In genomic region chr19:14081797-14082674, GRCh38 we compare ENCODE assay signal across 8 cellular contexts. TPM values are rescaled to one million over a fixed set of nuclear protein-coding genes. Genes with fewer than 3 reads are reported as not detected.
DNase-seq lines count a peak whose midpoint lies in the region; ATAC-seq, FAIRE-seq and TF ChIP-seq lines count a peak whose summit lies in the region.

No MANE protein-coding gene starts in this region.

- POLR2A ChIA-PET in activated CD4-positive, alpha-beta T cell treated with anti-CD3 and anti-CD28 coated beads, Interleukin-2, amount 10 ng/mL, durations not matched to agents 7 days and 5 days (lab: Charles Lee), result interaction anchor here (0.6 kb wide), 1 partner anchor 322 kb away, joined by 5 read pairs; no protein-coding TSS in a partner anchor

- H3K14ac ChIP-seq in trophoblast cell (ENCODE audit: low read length), result peak overlapping the region; percentile 85

- ATAC-seq in HG02973 (IDR thresholded peaks at IDR 0.05; ENCODE audit: unreplicated experiment), result peak; percentile 14

- H3K4me2 ChIP-seq in trophoblast cell (ENCODE audit: low read length), result peak overlapping the region; percentile 96

- H3K4me3 ChIP-seq in fibroblast of the aortic adventitia (ENCODE audit: low read depth, low read length) (peak overlapping the region; percentile 78), trophoblast cell (ENCODE audit: low read depth, low read length) (peak overlapping the region; percentile 86)

- CTCF ChIA-PET in activated CD4-positive, alpha-beta T cell treated with anti-CD3 and anti-CD28 coated beads, Interleukin-2, amount 10 ng/mL, durations not matched to agents 7 days and 5 days (lab: Charles Lee), result interaction anchor here (0.6 to 2.7 kb wide), 7 partner anchors 9 to 1474 kb away, joined by 3 to 14 read pairs (median 6); partner anchors contain the start of genes ASF1B and MISP3

- H3K36me3 Mint-ChIP-seq in activated CD4-positive, alpha-beta T cell treated with anti-CD3 and anti-CD28 coated beads, Interleukin-2, amount 10 ng/mL, durations not matched to agents 7 days and 5 days (ENCODE audit: low read depth), result no peaks in the 10 kb centered on the region

- H3K4me1 Mint-ChIP-seq in activated CD4-positive, alpha-beta T cell treated with anti-CD3 and anti-CD28 coated beads, Interleukin-2, amount 10 ng/mL, durations not matched to agents 7 days and 5 days, result peaks cover 27% of the 10 kb centered on the region

- peak overlapping the region; percentile 85 for H2AFZ ChIP-seq in trophoblast cell (ENCODE audit: insufficient read depth, low read length, poor library complexity)

- peak overlapping the region; percentile 90 for H3K4me3 Mint-ChIP-seq in activated CD4-positive, alpha-beta T cell treated with anti-CD3 and anti-CD28 coated beads, Interleukin-2, amount 10 ng/mL, durations not matched to agents 7 days and 5 days

- peak overlapping the region; percentile 66 for H3K4ac ChIP-seq in trophoblast cell (ENCODE audit: low read depth, low read length)

- no peak overlapping the region for H3K23ac ChIP-seq in trophoblast cell (ENCODE audit: low read length)

- no peaks in the 10 kb centered on the region for H3K27me3 Mint-ChIP-seq in activated CD4-positive, alpha-beta T cell treated with anti-CD3 and anti-CD28 coated beads, Interleukin-2, amount 10 ng/mL, durations not matched to agents 7 days and 5 days

- peak overlapping the region; percentile 88 for H4K8ac ChIP-seq in trophoblast cell (ENCODE audit: low read depth, low read length)

- peaks cover 6% of the 10 kb centered on the region for H3K79me2 ChIP-seq in trophoblast cell (ENCODE audit: control insufficient read depth, insufficient read depth, low read length, poor library complexity)

- no peak for TF ChIP-seq CTCF in fibroblast of the aortic adventitia (IDR thresholded peaks at IDR 0.05; ENCODE audit: insufficient read depth, low read length)

- H3K27me3 ChIP-seq in trophoblast cell (ENCODE audit: insufficient read depth, low read length), result no peaks in the 10 kb centered on the region

- peak overlapping the region; percentile 59 for H2BK12ac ChIP-seq in trophoblast cell (ENCODE audit: low read length)

- peak overlapping the region; percentile 86 for H3K9ac ChIP-seq in trophoblast cell (ENCODE audit: low read length)

- no peak for DNase-seq in GM18507 (ENCODE audit: extremely low spot score, insufficient read length, low read depth)
- peak; percentile 25 for DNase-seq in activated CD4-positive, alpha-beta T cell treated with anti-CD3 and anti-CD28 coated beads, Interleukin-2, amount 10 ng/mL, durations not matched to agents 7 days and 5 days
- DNase-seq in fibroblast of the aortic adventitia (ENCODE audit: low read depth), result no peak
- peak; percentile 85 to 89 for DNase-seq in trophoblast cell
- DNase-seq in iPS-NIHi11 (ENCODE audit: low spot score), result no peak
- no peak for DNase-seq in foreskin melanocyte
- no peak for DNase-seq in superior temporal gyrus (ENCODE audit: extremely low spot score)

- FAIRE-seq in GM18507 (lab: Jason Lieb, UNC), result peak; percentile 5

- no CpG with 5 or more reads among the region's 24 CpGs for WGBS in trophoblast cell (ENCODE audit: extremely low coverage, insufficient coverage, insufficient read length)

- peak overlapping the region; percentile 96 for H3K27ac Mint-ChIP-seq in activated CD4-positive, alpha-beta T cell treated with anti-CD3 and anti-CD28 coated beads, Interleukin-2, amount 10 ng/mL, durations not matched to agents 7 days and 5 days

- H3K9me3 ChIP-seq in trophoblast cell (ENCODE audit: insufficient read depth, low read depth, low read length), result no peaks in the 10 kb centered on the region

- H2BK120ac ChIP-seq in trophoblast cell (ENCODE audit: insufficient read depth, low read length, poor library complexity), result peak overlapping the region; percentile 81

- H3K18ac ChIP-seq in trophoblast cell (ENCODE audit: low read length), result peak overlapping the region; percentile 89

- H3K9me3 Mint-ChIP-seq in activated CD4-positive, alpha-beta T cell treated with anti-CD3 and anti-CD28 coated beads, Interleukin-2, amount 10 ng/mL, durations not matched to agents 7 days and 5 days, result no peaks in the 10 kb centered on the region

- peak overlapping the region; percentile 88 for H2AK5ac ChIP-seq in trophoblast cell (ENCODE audit: low read length)

- H3K27ac ChIP-seq in trophoblast cell (ENCODE audit: low read depth, low read length), result peak overlapping the region; percentile 78

- peak overlapping the region; percentile 94 for H4K12ac ChIP-seq in trophoblast cell (ENCODE audit: low read depth, low read length)

- peaks cover 2 to 5% of the 10 kb centered on the region in 2 experiments for H3K36me3 ChIP-seq in trophoblast cell (ENCODE audit: control insufficient read depth in 1 of 2, insufficient read depth in 2 of 2, low read length in 2 of 2)

- H4K91ac ChIP-seq in trophoblast cell (ENCODE audit: low read depth, low read length), result peak overlapping the region; percentile 94

- H2BK5ac ChIP-seq in trophoblast cell (ENCODE audit: low read depth, low read length, poor library complexity), result peak overlapping the region; percentile 67

- peaks cover 10% of the 10 kb centered on the region for H3K79me1 ChIP-seq in trophoblast cell (ENCODE audit: low read length)

- H3K4me1 ChIP-seq in trophoblast cell (ENCODE audit: control insufficient read depth in 1 of 2, insufficient read depth in 2 of 2, low read length in 2 of 2), result peaks cover 4 to 8% of the 10 kb centered on the region in 2 experiments

RNA-seq across cellular contexts. Expression of gene C19orf67, which starts 3.5 kb away (rescaled TPM):
- not detected for total RNA-seq in activated CD4-positive, alpha-beta T cell treated with anti-CD3 and anti-CD28 coated beads, Interleukin-2, amount 10 ng/mL, durations not matched to agents 7 days and 5 days
- 0.27 TPM in 1 of 2 replicates, not detected in the other for total RNA-seq in fibroblast of the aortic adventitia (ENCODE audit: low replicate concordance)
- 0.19 TPM in 1 of 2 replicates, not detected in the other for polyA plus RNA-seq in trophoblast cell (2013)

RNA-seq across cellular contexts. Expression of gene SAMD1, which starts 8.5 kb away (rescaled TPM):
- total RNA-seq in activated CD4-positive, alpha-beta T cell treated with anti-CD3 and anti-CD28 coated beads, Interleukin-2, amount 10 ng/mL, durations not matched to agents 7 days and 5 days, result 10 to 100 TPM; 80.7 to 84.5 TPM
- 18.5 and 40.4 TPM in 2 replicates for total RNA-seq in fibroblast of the aortic adventitia (ENCODE audit: low replicate concordance)
- 68.4 and 68.7 TPM in 2 replicates for polyA plus RNA-seq in trophoblast cell (2013)

RNA-seq across cellular contexts. Expression of gene MISP3, which starts 9.4 kb away (rescaled TPM):
- under 1 TPM; 0.67 to 0.69 TPM for total RNA-seq in activated CD4-positive, alpha-beta T cell treated with anti-CD3 and anti-CD28 coated beads, Interleukin-2, amount 10 ng/mL, durations not matched to agents 7 days and 5 days
- total RNA-seq in fibroblast of the aortic adventitia (ENCODE audit: low replicate concordance), result 0.72 TPM in 1 of 2 replicates, not detected in the other
- 10.5 and 10.9 TPM in 2 replicates for polyA plus RNA-seq in trophoblast cell (2013)

RNA-seq across cellular contexts. Expression of gene PALM3, which starts 20.2 kb away (rescaled TPM):
- total RNA-seq in activated CD4-positive, alpha-beta T cell treated with anti-CD3 and anti-CD28 coated beads, Interleukin-2, amount 10 ng/mL, durations not matched to agents 7 days and 5 days, result not detected
- total RNA-seq in fibroblast of the aortic adventitia (ENCODE audit: low replicate concordance), result 0.16 TPM in 1 of 2 replicates, not detected in the other
- 1.2 and 1.4 TPM in 2 replicates for polyA plus RNA-seq in trophoblast cell (2013)

RNA-seq across cellular contexts. Expression of gene PRKACA, which starts 35.5 kb away (rescaled TPM):
- 10 to 100 TPM; 50.6 to 56.8 TPM for total RNA-seq in activated CD4-positive, alpha-beta T cell treated with anti-CD3 and anti-CD28 coated beads, Interleukin-2, amount 10 ng/mL, durations not matched to agents 7 days and 5 days
- total RNA-seq in fibroblast of the aortic adventitia (ENCODE audit: low replicate concordance), result 13.8 and 44.0 TPM in 2 replicates
- 55.0 and 56.5 TPM in 2 replicates for polyA plus RNA-seq in trophoblast cell (2013)

Comparison
In these comparisons a context has a peak if more than half of its experiments do, and no peak if none do; other contexts are left out.
1. DNase-seq: peak in activated CD4-positive, alpha-beta T cell treated with anti-CD3 and anti-CD28 coated beads, Interleukin-2, amount 10 ng/mL, durations not matched to agents 7 days and 5 days (single experiment) and trophoblast cell (2 of 2); none in GM18507 (single experiment), fibroblast of the aortic adventitia (single experiment), iPS-NIHi11 (single experiment), foreskin melanocyte (single experiment) and superior temporal gyrus (single experiment).